In the genomic region with DNA sequence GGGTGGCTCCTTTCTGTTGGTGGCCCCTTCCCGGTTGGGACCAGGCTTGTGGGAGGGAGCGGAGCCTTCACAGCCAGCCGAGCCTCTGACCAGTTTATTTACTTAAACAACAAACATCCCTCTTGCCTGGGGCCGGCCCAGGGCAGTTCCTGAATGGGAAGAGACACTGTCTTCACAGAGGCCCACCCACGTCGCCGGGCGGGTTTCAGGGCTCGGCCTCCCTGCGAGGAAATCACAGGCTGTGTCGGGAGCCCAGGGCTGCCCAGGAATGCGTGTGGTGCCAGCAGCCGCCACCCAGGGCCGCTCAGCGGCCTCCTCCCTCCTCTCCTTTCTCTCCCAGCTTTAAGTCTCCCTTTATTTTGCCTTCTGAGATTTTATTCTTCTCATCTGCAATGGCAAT, we compare ENCODE assay signal across 10 cellular contexts.
DNase-seq lines count a peak whose midpoint lies in the region; ATAC-seq and TF ChIP-seq lines count a peak whose summit lies in the region.
"Had no signal": no experiment of that assay in that cellular context is flagged by ENCODE, and none has a peak within 500 bp of the region (broad histone marks: within the 10 kb centered on the region; RNA-seq: fewer than 3 reads in every experiment).

No MANE protein-coding gene starts in this region.

- DNase-seq in left cardiac atrium: peak; percentile 62
- DNase-seq in Right ventricle myocardium superior: no peak
- peak; percentile 93 for DNase-seq in ecto neural progenitor cell (ENCODE audit: low spot score)
- peak; percentile 58 to 81 (median 74) for DNase-seq in mucosa of descending colon
- DNase-seq in NAMALWA (ENCODE audit: low spot score): no peak
- DNase-seq in NCI-H128 (lab: John Stamatoyannopoulos, UW; ENCODE audit: unreplicated experiment): no peak
- no peak for DNase-seq in activated CD4-positive, alpha-beta T cell treated with anti-CD3 and anti-CD28 coated beads, Interleukin-2, amount 50 U/mL, for 4 hours
- DNase-seq: activated B cell treated with CpG ODN at 0.5 μM for 24 hours had no signal

- no peaks in the 10 kb centered on the region for H3K36me3 ChIP-seq in mucosa of descending colon (ENCODE audit: low read depth)

- H3K4me1 ChIP-seq in mucosa of descending colon (ENCODE audit: low read depth): peaks cover 18% of the 10 kb centered on the region

- TF ChIP-seq CTCF in mucosa of descending colon (IDR thresholded peaks at IDR 0.05): no peak

- no peak overlapping the region for H3K4me3 ChIP-seq in mucosa of descending colon
- H3K4me3 ChIP-seq: skin epidermis had no signal

- ATAC-seq in left cardiac atrium (peak in 1 of 2 donors; percentile 36), Right ventricle myocardium superior (ENCODE audit: poor library complexity) (no peak), mucosa of descending colon (peak; percentile 81), HG02852 (IDR thresholded peaks at IDR 0.05; ENCODE audit: unreplicated experiment) (no peak)

- intact Hi-C loops in left cardiac atrium (cut with DNase I): no loop called here
- intact Hi-C loops in Right ventricle myocardium superior (cut with DNase I): no loop called here
- intact Hi-C loops in mucosa of descending colon (cut with DNase I, micrococcal nuclease): no loop called here

- no peaks in the 10 kb centered on the region for H3K9me3 ChIP-seq in mucosa of descending colon

Comparison
In these comparisons a context has a peak if more than half of its experiments do, and no peak if none do; other contexts are left out.
1. DNase-seq: peak in left cardiac atrium (single experiment), ecto neural progenitor cell (single experiment) and mucosa of descending colon (3 of 3); none in Right ventricle myocardium superior (single experiment), NAMALWA (single experiment), NCI-H128 (single experiment) and activated CD4-positive, alpha-beta T cell treated with anti-CD3 and anti-CD28 coated beads, Interleukin-2, amount 50 U/mL, for 4 hours (0 of 2).